18 cellular contexts compared by ENCODE assay signal in genomic region chr16:88284626-88285513, GRCh38.
"Had no signal": no experiment of that assay in that cellular context is flagged by ENCODE, and none has a peak within 500 bp of the region (broad histone marks: within the 10 kb centered on the region; RNA-seq: fewer than 3 reads in every experiment).

No MANE protein-coding gene starts in this region.

- H3K27me3 ChIP-seq: thyroid gland had no signal

- H3K4me3 ChIP-seq: dorsolateral prefrontal cortex, left lung, mucosa of descending colon, thyroid gland had no signal

- ATAC-seq: activated CD8-positive, alpha-beta T cell treated with anti-CD3 and anti-CD28 coated beads, Interleukin-2, amount 10 ng/mL, durations not matched to agents 7 days and 5 days; activated T-cell treated with anti-CD3 and anti-CD28 coated beads, Interleukin-2, amount 50 U/mL, for 4 hours; left lung; mucosa of descending colon; naive thymus-derived CD8-positive, alpha-beta T cell had no signal

- H3K4me1 ChIP-seq: left lung, thyroid gland had no signal

- H3K36me3 ChIP-seq: left lung, thyroid gland had no signal

- H3K9me3 ChIP-seq: thyroid gland had no signal

- DNase-seq: activated CD4-positive, alpha-beta T cell treated with anti-CD3 and anti-CD28 coated beads for 48 hours; activated CD4-positive, CD25-positive, alpha-beta regulatory T cell; activated CD8-positive, alpha-beta T cell treated with anti-CD3 and anti-CD28 coated beads, Interleukin-2, amount 10 ng/mL, durations not matched to agents 7 days and 5 days; activated naive CD4-positive, alpha-beta T cell treated with anti-CD3 and anti-CD28 coated beads for 36 hours; activated T-cell treated with anti-CD3 and anti-CD28 coated beads, Interleukin-2, amount 50 U/mL, for 4 hours; caudate nucleus; dorsolateral prefrontal cortex; endodermal cell; foreskin melanocyte; naive thymus-derived CD8-positive, alpha-beta T cell; stimulated activated CD4-positive, alpha-beta T cell treated with anti-CD3 and anti-CD28 coated beads, Interleukin-12 subunit alpha, Interleukin-12 subunit beta, amount 100 ng/mL, for 4 hours; stimulated activated CD4-positive, alpha-beta T cell treated with anti-CD3 and anti-CD28 coated beads, Interleukin-2, amount 100 ng/mL, for 24 hours; stimulated activated naive CD4-positive, alpha-beta T cell treated with Interleukin-2 at 50 U/mL for 16 hours; T-helper 1 cell; T-helper 9 cell; thyroid gland had no signal

- H3K27ac ChIP-seq: dorsolateral prefrontal cortex, left lung, thyroid gland had no signal
